In genomic region chr10:68301790-68302502, GRCh38 we compare ENCODE assay signal across 8 cellular contexts. TPM values are rescaled to one million over a fixed set of nuclear protein-coding genes. Genes with fewer than 3 reads are reported as not detected.
DNase-seq lines count a peak whose midpoint lies in the region; ATAC-seq and TF ChIP-seq lines count a peak whose summit lies in the region.

No MANE protein-coding gene starts in this region.

- POLR2A ChIA-PET in CD4-positive, alpha-beta memory T cell (lab: Charles Lee; ENCODE audit: partially characterized antibody): interaction anchor here (1.4 kb wide), 1 partner anchor 31 kb away, joined by 4 read pairs; the partner anchor contains the start of genes HNRNPH3 and PBLD

- H3K4me1 ChIP-seq in CD4-positive, alpha-beta memory T cell (ENCODE audit: insufficient read depth, low read length): no peaks in the 10 kb centered on the region

- intact Hi-C loops in CD4-positive, alpha-beta memory T cell (cut with micrococcal nuclease): loop anchor here (1.0 kb wide), 2 partner anchors 90 to 447 kb away; no protein-coding TSS in a partner anchor
- intact Hi-C loops in posterior vena cava (cut with DNase I): no loop called here

- peak; percentile 60 for TF ChIP-seq CTCF in fibroblast of villous mesenchyme (IDR thresholded peaks at IDR 0.05; ENCODE audit: insufficient read depth, low read depth, low read length)

- no peak overlapping the region for H3K4me3 ChIP-seq in CD4-positive, alpha-beta memory T cell (ENCODE audit: low read length in 2 of 2)
- no peak overlapping the region for H3K4me3 ChIP-seq in fibroblast of villous mesenchyme (ENCODE audit: low read depth, low read length)

- CTCF ChIA-PET in CD4-positive, alpha-beta memory T cell (lab: Charles Lee; ENCODE audit: partially characterized antibody): interaction anchor here (0.8 to 5.2 kb wide), 11 partner anchors 12 to 605 kb away, joined by 3 to 27 read pairs (median 5); no protein-coding TSS in a partner anchor

- H3K27me3 Mint-ChIP-seq in CD4-positive, alpha-beta memory T cell: no peaks in the 10 kb centered on the region
- H3K27me3 Mint-ChIP-seq in activated T-cell treated with anti-CD3 and anti-CD28 coated beads, Interleukin-2, amount 50 U/mL, for 24 hours: no peaks in the 10 kb centered on the region

- no peak overlapping the region for H3K27ac Mint-ChIP-seq in CD4-positive, alpha-beta memory T cell
- no peak overlapping the region for H3K27ac Mint-ChIP-seq in activated T-cell treated with anti-CD3 and anti-CD28 coated beads, Interleukin-2, amount 50 U/mL, for 24 hours

- H3K27me3 ChIP-seq in CD4-positive, alpha-beta memory T cell (ENCODE audit: insufficient read depth, low read length): no peaks in the 10 kb centered on the region

- peak; percentile 64 for ATAC-seq in GM19395 (IDR thresholded peaks at IDR 0.05; ENCODE audit: unreplicated experiment)

- no peak overlapping the region for H3K4me3 Mint-ChIP-seq in CD4-positive, alpha-beta memory T cell
- no peak overlapping the region for H3K4me3 Mint-ChIP-seq in activated T-cell treated with anti-CD3 and anti-CD28 coated beads, Interleukin-2, amount 50 U/mL, for 24 hours

- H3K36me3 ChIP-seq in CD4-positive, alpha-beta memory T cell (ENCODE audit: insufficient read depth, low read length): no peaks in the 10 kb centered on the region

- no peak overlapping the region for H3K27ac ChIP-seq in CD4-positive, alpha-beta memory T cell (ENCODE audit: low read depth, low read length)

- no peaks in the 10 kb centered on the region for H3K36me3 Mint-ChIP-seq in CD4-positive, alpha-beta memory T cell
- no peaks in the 10 kb centered on the region for H3K36me3 Mint-ChIP-seq in activated T-cell treated with anti-CD3 and anti-CD28 coated beads, Interleukin-2, amount 50 U/mL, for 24 hours (ENCODE audit: low read depth)

- H3K9me3 Mint-ChIP-seq in CD4-positive, alpha-beta memory T cell: no peaks in the 10 kb centered on the region
- no peaks in the 10 kb centered on the region for H3K9me3 Mint-ChIP-seq in activated T-cell treated with anti-CD3 and anti-CD28 coated beads, Interleukin-2, amount 50 U/mL, for 24 hours

- no peaks in the 10 kb centered on the region for H3K9me3 ChIP-seq in CD4-positive, alpha-beta memory T cell (ENCODE audit: control insufficient read depth in 1 of 2, low read length in 2 of 2)

- H3K4me1 Mint-ChIP-seq in CD4-positive, alpha-beta memory T cell: peaks cover 0 to 1% (median 0%) of the 10 kb centered on the region in 4 donors
- H3K4me1 Mint-ChIP-seq in activated T-cell treated with anti-CD3 and anti-CD28 coated beads, Interleukin-2, amount 50 U/mL, for 24 hours (ENCODE audit: low read depth): no peaks in the 10 kb centered on the region

- peak in 4 of 5 donors; percentile 16 to 29 (median 24) for DNase-seq in CD4-positive, alpha-beta memory T cell
- DNase-seq in LHCN-M2 (ENCODE audit: low read depth): peak; percentile 62
- peak; percentile 73 for DNase-seq in SW480 (ENCODE audit: low spot score)
- peak; percentile 62 for DNase-seq in fibroblast of villous mesenchyme (ENCODE audit: low read depth)
- DNase-seq in pons (ENCODE audit: low spot score): peak; percentile 81
- no peak for DNase-seq in activated T-cell treated with anti-CD3 and anti-CD28 coated beads, Interleukin-2, amount 50 U/mL, for 24 hours
- no peak for DNase-seq in posterior vena cava (ENCODE audit: low spot score)

RNA-seq across cellular contexts. Expression of gene HNRNPH3, which starts 29.9 kb away (rescaled TPM):
- 100 to 1,000 TPM; 170 to 176 TPM for total RNA-seq in CD4-positive, alpha-beta memory T cell
- polyA plus RNA-seq in CD4-positive, alpha-beta memory T cell: 100 to 1,000 TPM; 121 to 137 TPM
- total RNA-seq in LHCN-M2 (2014; rRNA removed): 20.0 and 36.6 TPM in 2 replicates
- polyA plus RNA-seq in LHCN-M2 (2012): 201 TPM
- total RNA-seq in fibroblast of villous mesenchyme: 18.0 and 22.9 TPM in 2 replicates
- 100 to 1,000 TPM in 1 of 2 donors, 10 to 100 TPM in 1; 99.6 to 121 TPM for total RNA-seq in posterior vena cava

RNA-seq across cellular contexts. Expression of gene PBLD, which starts 30.8 kb away (rescaled TPM):
- 1 to 10 TPM; 2.3 TPM for total RNA-seq in CD4-positive, alpha-beta memory T cell
- 1 to 10 TPM; 1.0 to 3.0 TPM for polyA plus RNA-seq in CD4-positive, alpha-beta memory T cell
- total RNA-seq in LHCN-M2 (2014; rRNA removed) (6.2 and 6.8 TPM in 2 replicates), fibroblast of villous mesenchyme (7.1 and 9.1 TPM in 2 replicates), posterior vena cava (10 to 100 TPM in 1 of 2 donors, 1 to 10 TPM in 1; 9.4 to 12.5 TPM)
- 6.0 TPM for polyA plus RNA-seq in LHCN-M2 (2012)

Comparison
In these comparisons a context has a peak if more than half of its experiments do, and no peak if none do; other contexts are left out.
1. DNase-seq: peak in CD4-positive, alpha-beta memory T cell (4 of 5), LHCN-M2 (single experiment), SW480 (single experiment), fibroblast of villous mesenchyme (single experiment) and pons (single experiment); none in activated T-cell treated with anti-CD3 and anti-CD28 coated beads, Interleukin-2, amount 50 U/mL, for 24 hours (single experiment) and posterior vena cava (single experiment).